Comparison of ENCODE assay signal across 14 cellular contexts in genomic region chr9:84500218-84500617, GRCh38.
DNase-seq lines count a peak whose midpoint lies in the region; ATAC-seq and TF ChIP-seq lines count a peak whose summit lies in the region.
"Had no signal": no experiment of that assay in that cellular context is flagged by ENCODE, and none has a peak within 500 bp of the region (broad histone marks: within the 10 kb centered on the region; RNA-seq: fewer than 3 reads in every experiment).

No MANE protein-coding gene starts in this region.

- H3K9me3 Mint-ChIP-seq in activated T-helper 2 cell treated with anti-CD3 and anti-CD28 coated beads, Interferon-gamma antibody, Interleukin-2, Interleukin-4, amounts not matched to agents 10 μg/mL and 5 μg/mL and 100 μg/mL, durations not matched to agents 14 hours and 24 hours and 36 hours: no peaks in the 10 kb centered on the region
- H3K9me3 Mint-ChIP-seq: activated T-helper 17 cell treated with anti-CD3 and anti-CD28 coated beads, Interleukin-2, amount 50 U/mL, for 72 hours; IgD-negative memory B cell had no signal

- H3K36me3 Mint-ChIP-seq in activated T-helper 2 cell treated with anti-CD3 and anti-CD28 coated beads, Interferon-gamma antibody, Interleukin-2, Interleukin-4, amounts not matched to agents 10 μg/mL and 5 μg/mL and 100 μg/mL, durations not matched to agents 14 hours and 24 hours and 36 hours (ENCODE audit: low read depth): no peaks in the 10 kb centered on the region
- H3K36me3 Mint-ChIP-seq: IgD-negative memory B cell had no signal

- ATAC-seq in GM19324 (IDR thresholded peaks at IDR 0.05; ENCODE audit: low FRiP score, unreplicated experiment): peak; percentile 61
- ATAC-seq in HG02642 (IDR thresholded peaks at IDR 0.05; ENCODE audit: poor library complexity, unreplicated experiment): peak; percentile 65
- ATAC-seq in HG03354 (IDR thresholded peaks at IDR 0.05; ENCODE audit: poor library complexity, severe bottlenecking, unreplicated experiment): peak; percentile 99
- no peak for ATAC-seq in GM21360 (IDR thresholded peaks at IDR 0.05; ENCODE audit: unreplicated experiment)
- ATAC-seq: activated T-helper 17 cell treated with anti-CD3 and anti-CD28 coated beads, Interleukin-2, amount 50 U/mL, for 72 hours; SK-N-SH treated with all-trans-retinoic acid at 6 μM for 48 hours had no signal

- H3K27me3 Mint-ChIP-seq in activated T-helper 2 cell treated with anti-CD3 and anti-CD28 coated beads, Interferon-gamma antibody, Interleukin-2, Interleukin-4, amounts not matched to agents 10 μg/mL and 5 μg/mL and 100 μg/mL, durations not matched to agents 14 hours and 24 hours and 36 hours (ENCODE audit: low read depth): no peaks in the 10 kb centered on the region

- no peak overlapping the region for H3K4me3 ChIP-seq in GM12865 (ENCODE audit: low read depth, low read length)

- intact Hi-C loops in activated T-helper 2 cell treated with anti-CD3 and anti-CD28 coated beads, Interferon-gamma antibody, Interleukin-2, Interleukin-4, amounts not matched to agents 10 μg/mL and 5 μg/mL and 100 μg/mL, durations not matched to agents 14 hours and 24 hours and 36 hours (cut with micrococcal nuclease): no loop called here

- no peak for TF ChIP-seq CTCF in GM12865 (IDR thresholded peaks at IDR 0.05; ENCODE audit: insufficient read depth, low read depth, low read length, missing control alignments)

- H3K4me1 Mint-ChIP-seq in activated T-helper 2 cell treated with anti-CD3 and anti-CD28 coated beads, Interferon-gamma antibody, Interleukin-2, Interleukin-4, amounts not matched to agents 10 μg/mL and 5 μg/mL and 100 μg/mL, durations not matched to agents 14 hours and 24 hours and 36 hours (ENCODE audit: low read depth): no peaks in the 10 kb centered on the region
- H3K4me1 Mint-ChIP-seq: activated T-helper 17 cell treated with anti-CD3 and anti-CD28 coated beads, Interleukin-2, amount 50 U/mL, for 72 hours; IgD-negative memory B cell had no signal

- peak; percentile 60 for DNase-seq in GM12865 (ENCODE audit: low read depth)
- DNase-seq in activated T-helper 2 cell treated with anti-CD3 and anti-CD28 coated beads, Interferon-gamma antibody, Interleukin-2, Interleukin-4, amounts not matched to agents 10 μg/mL and 5 μg/mL and 100 μg/mL, durations not matched to agents 14 hours and 24 hours and 36 hours (ENCODE audit: low spot score): no peak
- no peak for DNase-seq in stimulated activated CD4-positive, alpha-beta T cell treated with anti-CD3 and anti-CD28 coated beads, Interleukin-2, amount 100 ng/mL, for 24 hours
- no peak for DNase-seq in NCI-H2107 treated with DMSO at 0.1 percent for 48 hours (lab: John Stamatoyannopoulos, UW; ENCODE audit: unreplicated experiment)
- DNase-seq: mesendoderm, NCI-H187, posterior cingulate gyrus had no signal

- no peak overlapping the region for H3K4me3 Mint-ChIP-seq in activated T-helper 2 cell treated with anti-CD3 and anti-CD28 coated beads, Interferon-gamma antibody, Interleukin-2, Interleukin-4, amounts not matched to agents 10 μg/mL and 5 μg/mL and 100 μg/mL, durations not matched to agents 14 hours and 24 hours and 36 hours (ENCODE audit: low read depth)
- H3K4me3 Mint-ChIP-seq: activated T-helper 17 cell treated with anti-CD3 and anti-CD28 coated beads, Interleukin-2, amount 50 U/mL, for 72 hours; IgD-negative memory B cell had no signal

- no peak overlapping the region for H3K27ac Mint-ChIP-seq in activated T-helper 2 cell treated with anti-CD3 and anti-CD28 coated beads, Interferon-gamma antibody, Interleukin-2, Interleukin-4, amounts not matched to agents 10 μg/mL and 5 μg/mL and 100 μg/mL, durations not matched to agents 14 hours and 24 hours and 36 hours
- H3K27ac Mint-ChIP-seq: activated T-helper 17 cell treated with anti-CD3 and anti-CD28 coated beads, Interleukin-2, amount 50 U/mL, for 72 hours; IgD-negative memory B cell had no signal
